In the genomic region with DNA sequence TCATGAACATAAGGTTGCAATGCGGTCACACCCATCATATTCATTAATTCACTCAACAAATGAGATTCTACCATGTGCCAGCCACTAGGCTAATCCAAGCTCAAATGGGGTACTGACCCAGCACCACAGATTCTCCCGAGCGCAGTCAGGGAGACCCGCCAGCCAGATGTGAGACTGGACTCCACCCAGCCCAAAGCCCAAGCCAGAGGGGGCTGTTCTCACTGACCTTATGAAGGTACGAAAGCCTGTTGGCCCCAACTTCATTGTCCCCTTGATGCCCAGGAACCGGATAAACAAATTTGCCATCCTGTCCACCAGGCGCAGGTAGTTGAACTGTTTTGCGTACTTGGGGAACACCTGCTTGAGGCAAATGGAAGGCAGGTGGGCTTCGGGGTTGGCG, we compare ENCODE assay signal across 29 cellular contexts.
"Had no signal": no experiment of that assay in that cellular context is flagged by ENCODE, and none has a peak within 500 bp of the region (broad histone marks: within the 10 kb centered on the region; RNA-seq: fewer than 3 reads in every experiment).

No MANE protein-coding gene starts in this region.

- H3K4me1 ChIP-seq: colonic mucosa, esophagus muscularis mucosa, foreskin keratinocyte had no signal

- H3K9me3 ChIP-seq: colonic mucosa, esophagus muscularis mucosa, gastrocnemius medialis had no signal

- H3K36me3 Mint-ChIP-seq: activated CD4-positive, alpha-beta memory T cell treated with anti-CD3 and anti-CD28 coated beads for 36 hours; activated naive CD4-positive, alpha-beta T cell treated with anti-CD3 and anti-CD28 coated beads, Interleukin-2, amount 10 ng/mL, durations not matched to agents 7 days and 5 days; activated naive CD4-positive, alpha-beta T cell treated with anti-CD3 and anti-CD28 coated beads, Interleukin-2, amount 50 U/mL, for 72 hours had no signal

- ATAC-seq: activated CD4-positive, alpha-beta T cell treated with anti-CD3 and anti-CD28 coated beads for 36 hours; activated CD8-positive, alpha-beta T cell treated with anti-CD3 and anti-CD28 coated beads, Interleukin-2, amount 10 ng/mL, durations not matched to agents 7 days and 5 days; activated naive CD4-positive, alpha-beta T cell treated with anti-CD3 and anti-CD28 coated beads, Interleukin-2, amount 50 U/mL, for 72 hours; activated T-cell treated with anti-CD3 and anti-CD28 coated beads, Interleukin-2, amount 50 U/mL, for 72 hours; foreskin keratinocyte; gastrocnemius medialis had no signal

- DNase-seq: activated CD4-positive, alpha-beta memory T cell treated with anti-CD3 and anti-CD28 coated beads for 36 hours; activated CD4-positive, alpha-beta T cell treated with anti-CD3 and anti-CD28 coated beads for 36 hours; activated CD4-positive, alpha-beta T cell treated with anti-CD3 and anti-CD28 coated beads, Interleukin-2, amount 10 ng/mL, durations not matched to agents 24 days and 14 days; activated CD4-positive, CD25-positive, alpha-beta regulatory T cell; activated CD4-positive, CD25-positive, alpha-beta regulatory T cell treated with anti-CD3 and anti-CD28 coated beads, Interleukin-2, amount 50 U/mL, for 72 hours; activated CD8-positive, alpha-beta memory T cell treated with anti-CD3 and anti-CD28 coated beads, Interleukin-2, amount 50 U/mL, for 48 hours; activated CD8-positive, alpha-beta T cell treated with anti-CD3 and anti-CD28 coated beads, Interleukin-2, amount 10 ng/mL, durations not matched to agents 7 days and 5 days; activated gamma-delta T cell; activated naive CD4-positive, alpha-beta T cell; activated naive CD4-positive, alpha-beta T cell treated with anti-CD3 and anti-CD28 coated beads, Interleukin-2, amount 10 ng/mL, durations not matched to agents 7 days and 5 days; activated T-cell treated with anti-CD3 and anti-CD28 coated beads for 4 hours; activated T-cell treated with anti-CD3 and anti-CD28 coated beads, Interleukin-2, amount 50 U/mL, for 24 hours; activated T-cell treated with anti-CD3 and anti-CD28 coated beads, Interleukin-2, amount 50 U/mL, for 72 hours; amniotic stem cell; anterior cingulate cortex; brain microvascular endothelial cell; central memory CD4-positive, alpha-beta T cell; cerebellar nuclear complex; colonic mucosa; dorsolateral prefrontal cortex; effector memory CD4-positive, alpha-beta T cell; erythroblast; foreskin keratinocyte; gastrocnemius medialis; glutamatergic neuron; T-helper 2 cell had no signal

- H3K4me1 Mint-ChIP-seq: activated CD4-positive, alpha-beta T cell treated with anti-CD3 and anti-CD28 coated beads for 36 hours; activated CD4-positive, alpha-beta T cell treated with anti-CD3 and anti-CD28 coated beads, Interleukin-2, amount 10 ng/mL, durations not matched to agents 24 days and 14 days; activated naive CD4-positive, alpha-beta T cell treated with anti-CD3 and anti-CD28 coated beads, Interleukin-2, amount 10 ng/mL, durations not matched to agents 7 days and 5 days had no signal

- H3K4me3 ChIP-seq: colonic mucosa, dorsolateral prefrontal cortex, esophagus muscularis mucosa, gastrocnemius medialis had no signal

- H3K4me3 Mint-ChIP-seq: activated CD4-positive, alpha-beta memory T cell treated with anti-CD3 and anti-CD28 coated beads for 36 hours; activated CD4-positive, alpha-beta T cell treated with anti-CD3 and anti-CD28 coated beads for 36 hours; activated CD4-positive, alpha-beta T cell treated with anti-CD3 and anti-CD28 coated beads, Interleukin-2, amount 10 ng/mL, durations not matched to agents 24 days and 14 days; activated CD8-positive, alpha-beta T cell treated with anti-CD3 and anti-CD28 coated beads, Interleukin-2, amount 10 ng/mL, durations not matched to agents 7 days and 5 days; activated naive CD4-positive, alpha-beta T cell treated with anti-CD3 and anti-CD28 coated beads, Interleukin-2, amount 10 ng/mL, durations not matched to agents 7 days and 5 days; activated T-cell treated with anti-CD3 and anti-CD28 coated beads, Interleukin-2, amount 50 U/mL, for 24 hours; activated T-cell treated with anti-CD3 and anti-CD28 coated beads, Interleukin-2, amount 50 U/mL, for 72 hours; dendritic cell treated with granulocyte-macrophage colony-stimulating factor and Interleukin-4, amounts not matched to agents 40 ng/mL and 50 ng/mL, for 4 days had no signal

- H3K27me3 Mint-ChIP-seq: activated CD4-positive, alpha-beta memory T cell treated with anti-CD3 and anti-CD28 coated beads for 36 hours; activated CD4-positive, alpha-beta T cell treated with anti-CD3 and anti-CD28 coated beads for 36 hours; activated naive CD4-positive, alpha-beta T cell treated with anti-CD3 and anti-CD28 coated beads, Interleukin-2, amount 10 ng/mL, durations not matched to agents 7 days and 5 days; activated T-cell treated with anti-CD3 and anti-CD28 coated beads, Interleukin-2, amount 50 U/mL, for 24 hours; dendritic cell treated with granulocyte-macrophage colony-stimulating factor and Interleukin-4, amounts not matched to agents 40 ng/mL and 50 ng/mL, for 4 days had no signal

- H3K36me3 ChIP-seq: brain microvascular endothelial cell, colonic mucosa had no signal

- H3K27ac ChIP-seq: brain microvascular endothelial cell, colonic mucosa, dorsolateral prefrontal cortex, esophagus muscularis mucosa, foreskin keratinocyte, gastrocnemius medialis had no signal

- H3K27ac Mint-ChIP-seq: activated CD4-positive, alpha-beta memory T cell treated with anti-CD3 and anti-CD28 coated beads for 36 hours; activated CD4-positive, alpha-beta T cell treated with anti-CD3 and anti-CD28 coated beads for 36 hours; activated CD4-positive, alpha-beta T cell treated with anti-CD3 and anti-CD28 coated beads, Interleukin-2, amount 10 ng/mL, durations not matched to agents 24 days and 14 days; activated CD8-positive, alpha-beta T cell treated with anti-CD3 and anti-CD28 coated beads, Interleukin-2, amount 10 ng/mL, durations not matched to agents 7 days and 5 days; activated naive CD4-positive, alpha-beta T cell treated with anti-CD3 and anti-CD28 coated beads, Interleukin-2, amount 10 ng/mL, durations not matched to agents 7 days and 5 days; activated naive CD4-positive, alpha-beta T cell treated with anti-CD3 and anti-CD28 coated beads, Interleukin-2, amount 50 U/mL, for 72 hours; activated T-cell treated with anti-CD3 and anti-CD28 coated beads, Interleukin-2, amount 50 U/mL, for 24 hours; activated T-cell treated with anti-CD3 and anti-CD28 coated beads, Interleukin-2, amount 50 U/mL, for 72 hours; dendritic cell treated with granulocyte-macrophage colony-stimulating factor and Interleukin-4, amounts not matched to agents 40 ng/mL and 50 ng/mL, for 4 days had no signal

- H3K27me3 ChIP-seq: brain microvascular endothelial cell, colonic mucosa, dorsolateral prefrontal cortex, esophagus muscularis mucosa, foreskin keratinocyte, gastrocnemius medialis had no signal

- H3K9me3 Mint-ChIP-seq: activated CD4-positive, alpha-beta memory T cell treated with anti-CD3 and anti-CD28 coated beads for 36 hours; activated CD4-positive, alpha-beta T cell treated with anti-CD3 and anti-CD28 coated beads, Interleukin-2, amount 10 ng/mL, durations not matched to agents 24 days and 14 days; activated naive CD4-positive, alpha-beta T cell treated with anti-CD3 and anti-CD28 coated beads, Interleukin-2, amount 10 ng/mL, durations not matched to agents 7 days and 5 days; activated naive CD4-positive, alpha-beta T cell treated with anti-CD3 and anti-CD28 coated beads, Interleukin-2, amount 50 U/mL, for 72 hours; activated T-cell treated with anti-CD3 and anti-CD28 coated beads, Interleukin-2, amount 50 U/mL, for 24 hours; activated T-cell treated with anti-CD3 and anti-CD28 coated beads, Interleukin-2, amount 50 U/mL, for 72 hours; dendritic cell treated with granulocyte-macrophage colony-stimulating factor and Interleukin-4, amounts not matched to agents 40 ng/mL and 50 ng/mL, for 4 days had no signal
